Comparison of ENCODE assay signal across 1 cellular context in the genomic region with DNA sequence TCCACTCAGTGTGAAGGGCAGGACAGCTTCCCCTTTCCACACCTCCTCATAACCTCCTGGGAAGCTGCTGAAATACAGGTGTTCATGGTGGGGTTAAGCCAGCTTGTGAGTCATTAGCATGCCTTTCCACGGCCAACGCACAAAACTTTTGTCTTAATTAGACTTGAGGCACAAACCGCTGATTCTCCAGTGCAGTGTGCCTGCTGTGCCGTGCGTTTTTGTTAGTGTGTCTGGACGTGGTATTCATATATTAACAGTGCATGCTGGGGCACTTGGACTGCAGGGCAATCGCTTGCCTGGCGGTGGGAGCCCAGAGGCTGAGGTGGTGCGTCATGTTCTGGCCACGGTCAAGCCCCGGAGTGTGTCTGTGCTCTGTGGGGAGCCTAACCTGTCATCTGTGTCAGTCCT.
TF ChIP-seq lines count a peak whose summit lies in the region.

No MANE protein-coding gene starts in this region.

TF ChIP-seq in HepG2, 621 proteins besides CTCF, POLR2A, EP300 and RAD21:
- TF ChIP-seq, protein P1, sequence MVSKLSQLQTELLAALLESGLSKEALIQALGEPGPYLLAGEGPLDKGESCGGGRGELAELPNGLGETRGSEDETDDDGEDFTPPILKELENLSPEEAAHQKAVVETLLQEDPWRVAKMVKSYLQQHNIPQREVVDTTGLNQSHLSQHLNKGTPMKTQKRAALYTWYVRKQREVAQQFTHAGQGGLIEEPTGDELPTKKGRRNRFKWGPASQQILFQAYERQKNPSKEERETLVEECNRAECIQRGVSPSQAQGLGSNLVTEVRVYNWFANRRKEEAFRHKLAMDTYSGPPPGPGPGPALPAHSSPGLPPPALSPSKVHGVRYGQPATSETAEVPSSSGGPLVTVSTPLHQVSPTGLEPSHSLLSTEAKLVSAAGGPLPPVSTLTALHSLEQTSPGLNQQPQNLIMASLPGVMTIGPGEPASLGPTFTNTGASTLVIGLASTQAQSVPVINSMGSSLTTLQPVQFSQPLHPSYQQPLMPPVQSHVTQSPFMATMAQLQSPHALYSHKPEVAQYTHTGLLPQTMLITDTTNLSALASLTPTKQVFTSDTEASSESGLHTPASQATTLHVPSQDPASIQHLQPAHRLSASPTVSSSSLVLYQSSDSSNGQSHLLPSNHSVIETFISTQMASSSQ (IDR thresholded peaks at IDR 0.05; ENCODE audit: low read depth): no peak
- TF ChIP-seq, protein P1 (CRISPR knock-in tag; IDR thresholded peaks at IDR 0.05; ENCODE audit: borderline replicate concordance): no peak
- TF ChIP-seq, protein P2, sequence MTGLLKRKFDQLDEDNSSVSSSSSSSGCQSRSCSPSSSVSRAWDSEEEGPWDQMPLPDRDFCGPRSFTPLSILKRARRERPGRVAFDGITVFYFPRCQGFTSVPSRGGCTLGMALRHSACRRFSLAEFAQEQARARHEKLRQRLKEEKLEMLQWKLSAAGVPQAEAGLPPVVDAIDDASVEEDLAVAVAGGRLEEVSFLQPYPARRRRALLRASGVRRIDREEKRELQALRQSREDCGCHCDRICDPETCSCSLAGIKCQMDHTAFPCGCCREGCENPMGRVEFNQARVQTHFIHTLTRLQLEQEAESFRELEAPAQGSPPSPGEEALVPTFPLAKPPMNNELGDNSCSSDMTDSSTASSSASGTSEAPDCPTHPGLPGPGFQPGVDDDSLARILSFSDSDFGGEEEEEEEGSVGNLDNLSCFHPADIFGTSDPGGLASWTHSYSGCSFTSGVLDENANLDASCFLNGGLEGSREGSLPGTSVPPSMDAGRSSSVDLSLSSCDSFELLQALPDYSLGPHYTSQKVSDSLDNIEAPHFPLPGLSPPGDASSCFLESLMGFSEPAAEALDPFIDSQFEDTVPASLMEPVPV (CRISPR knock-in tag; IDR thresholded peaks at IDR 0.05): no peak
- no peak for TF ChIP-seq PLRG1 (conservative IDR thresholded peaks at IDR 0.05)
- TF ChIP-seq, protein P3, sequence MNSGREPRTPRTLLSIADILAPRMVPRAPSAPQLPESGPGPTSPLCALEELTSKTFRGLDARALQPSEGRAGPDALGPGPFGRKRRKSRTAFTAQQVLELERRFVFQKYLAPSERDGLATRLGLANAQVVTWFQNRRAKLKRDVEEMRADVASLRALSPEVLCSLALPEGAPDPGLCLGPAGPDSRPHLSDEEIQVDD (CRISPR knock-in tag; IDR thresholded peaks at IDR 0.05; ENCODE audit: borderline replicate concordance): no peak
- TF ChIP-seq SALL2 (CRISPR knock-in tag; IDR thresholded peaks at IDR 0.05): no peak
- no peak for TF ChIP-seq PITX1 (CRISPR knock-in tag; IDR thresholded peaks at IDR 0.05)
- TF ChIP-seq TEAD2 (CRISPR knock-in tag; IDR thresholded peaks at IDR 0.05): no peak
- TF ChIP-seq DPF2 (CRISPR knock-in tag; IDR thresholded peaks at IDR 0.05; ENCODE audit: borderline replicate concordance, low read depth): no peak
- no peak for TF ChIP-seq XBP1 (CRISPR knock-in tag; IDR thresholded peaks at IDR 0.05)
- TF ChIP-seq, protein P4, sequence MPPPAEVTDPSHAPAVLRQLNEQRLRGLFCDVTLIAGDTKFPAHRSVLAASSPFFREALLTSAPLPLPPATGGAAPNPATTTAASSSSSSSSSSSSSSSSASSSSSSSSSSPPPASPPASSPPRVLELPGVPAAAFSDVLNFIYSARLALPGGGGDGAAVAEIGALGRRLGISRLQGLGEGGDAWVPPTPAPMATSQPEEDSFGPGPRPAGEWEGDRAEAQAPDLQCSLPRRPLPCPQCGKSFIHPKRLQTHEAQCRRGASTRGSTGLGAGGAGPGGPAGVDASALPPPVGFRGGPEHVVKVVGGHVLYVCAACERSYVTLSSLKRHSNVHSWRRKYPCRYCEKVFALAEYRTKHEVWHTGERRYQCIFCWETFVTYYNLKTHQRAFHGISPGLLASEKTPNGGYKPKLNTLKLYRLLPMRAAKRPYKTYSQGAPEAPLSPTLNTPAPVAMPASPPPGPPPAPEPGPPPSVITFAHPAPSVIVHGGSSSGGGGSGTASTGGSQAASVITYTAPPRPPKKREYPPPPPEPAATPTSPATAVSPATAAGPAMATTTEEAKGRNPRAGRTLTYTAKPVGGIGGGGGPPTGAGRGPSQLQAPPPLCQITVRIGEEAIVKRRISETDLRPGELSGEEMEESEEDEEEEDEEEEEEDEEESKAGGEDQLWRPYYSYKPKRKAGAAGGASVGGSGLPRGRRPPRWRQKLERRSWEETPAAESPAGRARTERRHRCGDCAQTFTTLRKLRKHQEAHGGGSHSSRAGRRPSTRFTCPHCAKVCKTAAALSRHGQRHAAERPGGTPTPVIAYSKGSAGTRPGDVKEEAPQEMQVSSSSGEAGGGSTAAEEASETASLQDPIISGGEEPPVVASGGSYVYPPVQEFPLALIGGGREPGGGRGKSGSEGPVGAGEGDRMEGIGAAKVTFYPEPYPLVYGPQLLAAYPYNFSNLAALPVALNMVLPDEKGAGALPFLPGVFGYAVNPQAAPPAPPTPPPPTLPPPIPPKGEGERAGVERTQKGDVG (CRISPR knock-in tag; IDR thresholded peaks at IDR 0.05; ENCODE audit: borderline replicate concordance): no peak
- TF ChIP-seq JUN (CRISPR knock-in tag; IDR thresholded peaks at IDR 0.05): no peak
- no peak for TF ChIP-seq ZNF367 (CRISPR knock-in tag; IDR thresholded peaks at IDR 0.05; ENCODE audit: borderline replicate concordance)
- no peak for TF ChIP-seq ZNF446 (CRISPR knock-in tag; IDR thresholded peaks at IDR 0.05)
- TF ChIP-seq, protein P5, sequence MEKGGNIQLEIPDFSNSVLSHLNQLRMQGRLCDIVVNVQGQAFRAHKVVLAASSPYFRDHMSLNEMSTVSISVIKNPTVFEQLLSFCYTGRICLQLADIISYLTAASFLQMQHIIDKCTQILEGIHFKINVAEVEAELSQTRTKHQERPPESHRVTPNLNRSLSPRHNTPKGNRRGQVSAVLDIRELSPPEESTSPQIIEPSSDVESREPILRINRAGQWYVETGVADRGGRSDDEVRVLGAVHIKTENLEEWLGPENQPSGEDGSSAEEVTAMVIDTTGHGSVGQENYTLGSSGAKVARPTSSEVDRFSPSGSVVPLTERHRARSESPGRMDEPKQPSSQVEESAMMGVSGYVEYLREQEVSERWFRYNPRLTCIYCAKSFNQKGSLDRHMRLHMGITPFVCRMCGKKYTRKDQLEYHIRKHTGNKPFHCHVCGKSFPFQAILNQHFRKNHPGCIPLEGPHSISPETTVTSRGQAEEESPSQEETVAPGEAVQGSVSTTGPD (CRISPR knock-in tag; IDR thresholded peaks at IDR 0.05): no peak
- TF ChIP-seq SP140L (CRISPR knock-in tag; IDR thresholded peaks at IDR 0.05; ENCODE audit: borderline replicate concordance): no peak
- TF ChIP-seq, protein P6, sequence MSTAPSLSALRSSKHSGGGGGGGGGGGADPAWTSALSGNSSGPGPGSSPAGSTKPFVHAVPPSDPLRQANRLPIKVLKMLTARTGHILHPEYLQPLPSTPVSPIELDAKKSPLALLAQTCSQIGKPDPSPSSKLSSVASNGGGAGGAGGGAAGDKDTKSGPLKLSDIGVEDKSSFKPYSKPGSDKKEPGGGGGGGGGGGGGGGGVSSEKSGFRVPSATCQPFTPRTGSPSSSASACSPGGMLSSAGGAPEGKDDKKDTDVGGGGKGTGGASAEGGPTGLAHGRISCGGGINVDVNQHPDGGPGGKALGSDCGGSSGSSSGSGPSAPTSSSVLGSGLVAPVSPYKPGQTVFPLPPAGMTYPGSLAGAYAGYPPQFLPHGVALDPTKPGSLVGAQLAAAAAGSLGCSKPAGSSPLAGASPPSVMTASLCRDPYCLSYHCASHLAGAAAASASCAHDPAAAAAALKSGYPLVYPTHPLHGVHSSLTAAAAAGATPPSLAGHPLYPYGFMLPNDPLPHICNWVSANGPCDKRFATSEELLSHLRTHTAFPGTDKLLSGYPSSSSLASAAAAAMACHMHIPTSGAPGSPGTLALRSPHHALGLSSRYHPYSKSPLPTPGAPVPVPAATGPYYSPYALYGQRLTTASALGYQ (CRISPR knock-in tag; IDR thresholded peaks at IDR 0.05): no peak
- TF ChIP-seq ZNF564 (CRISPR knock-in tag; IDR thresholded peaks at IDR 0.05): no peak
- TF ChIP-seq ZNF468 (CRISPR knock-in tag; IDR thresholded peaks at IDR 0.05): no peak
- no peak for TF ChIP-seq ZFP36 (IDR thresholded peaks at IDR 0.05; ENCODE audit: borderline replicate concordance, low read depth, low read length, partially characterized antibody)
- TF ChIP-seq, protein P7, sequence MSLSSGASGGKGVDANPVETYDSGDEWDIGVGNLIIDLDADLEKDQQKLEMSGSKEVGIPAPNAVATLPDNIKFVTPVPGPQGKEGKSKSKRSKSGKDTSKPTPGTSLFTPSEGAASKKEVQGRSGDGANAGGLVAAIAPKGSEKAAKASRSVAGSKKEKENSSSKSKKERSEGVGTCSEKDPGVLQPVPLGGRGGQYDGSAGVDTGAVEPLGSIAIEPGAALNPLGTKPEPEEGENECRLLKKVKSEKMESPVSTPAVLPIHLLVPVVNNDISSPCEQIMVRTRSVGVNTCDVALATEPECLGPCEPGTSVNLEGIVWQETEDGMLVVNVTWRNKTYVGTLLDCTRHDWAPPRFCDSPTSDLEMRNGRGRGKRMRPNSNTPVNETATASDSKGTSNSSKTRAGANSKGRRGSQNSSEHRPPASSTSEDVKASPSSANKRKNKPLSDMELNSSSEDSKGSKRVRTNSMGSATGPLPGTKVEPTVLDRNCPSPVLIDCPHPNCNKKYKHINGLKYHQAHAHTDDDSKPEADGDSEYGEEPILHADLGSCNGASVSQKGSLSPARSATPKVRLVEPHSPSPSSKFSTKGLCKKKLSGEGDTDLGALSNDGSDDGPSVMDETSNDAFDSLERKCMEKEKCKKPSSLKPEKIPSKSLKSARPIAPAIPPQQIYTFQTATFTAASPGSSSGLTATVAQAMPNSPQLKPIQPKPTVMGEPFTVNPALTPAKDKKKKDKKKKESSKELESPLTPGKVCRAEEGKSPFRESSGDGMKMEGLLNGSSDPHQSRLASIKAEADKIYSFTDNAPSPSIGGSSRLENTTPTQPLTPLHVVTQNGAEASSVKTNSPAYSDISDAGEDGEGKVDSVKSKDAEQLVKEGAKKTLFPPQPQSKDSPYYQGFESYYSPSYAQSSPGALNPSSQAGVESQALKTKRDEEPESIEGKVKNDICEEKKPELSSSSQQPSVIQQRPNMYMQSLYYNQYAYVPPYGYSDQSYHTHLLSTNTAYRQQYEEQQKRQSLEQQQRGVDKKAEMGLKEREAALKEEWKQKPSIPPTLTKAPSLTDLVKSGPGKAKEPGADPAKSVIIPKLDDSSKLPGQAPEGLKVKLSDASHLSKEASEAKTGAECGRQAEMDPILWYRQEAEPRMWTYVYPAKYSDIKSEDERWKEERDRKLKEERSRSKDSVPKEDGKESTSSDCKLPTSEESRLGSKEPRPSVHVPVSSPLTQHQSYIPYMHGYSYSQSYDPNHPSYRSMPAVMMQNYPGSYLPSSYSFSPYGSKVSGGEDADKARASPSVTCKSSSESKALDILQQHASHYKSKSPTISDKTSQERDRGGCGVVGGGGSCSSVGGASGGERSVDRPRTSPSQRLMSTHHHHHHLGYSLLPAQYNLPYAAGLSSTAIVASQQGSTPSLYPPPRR (CRISPR knock-in tag; IDR thresholded peaks at IDR 0.05; ENCODE audit: borderline replicate concordance): no peak
